15 cellular contexts compared by ENCODE assay signal in the genomic region with DNA sequence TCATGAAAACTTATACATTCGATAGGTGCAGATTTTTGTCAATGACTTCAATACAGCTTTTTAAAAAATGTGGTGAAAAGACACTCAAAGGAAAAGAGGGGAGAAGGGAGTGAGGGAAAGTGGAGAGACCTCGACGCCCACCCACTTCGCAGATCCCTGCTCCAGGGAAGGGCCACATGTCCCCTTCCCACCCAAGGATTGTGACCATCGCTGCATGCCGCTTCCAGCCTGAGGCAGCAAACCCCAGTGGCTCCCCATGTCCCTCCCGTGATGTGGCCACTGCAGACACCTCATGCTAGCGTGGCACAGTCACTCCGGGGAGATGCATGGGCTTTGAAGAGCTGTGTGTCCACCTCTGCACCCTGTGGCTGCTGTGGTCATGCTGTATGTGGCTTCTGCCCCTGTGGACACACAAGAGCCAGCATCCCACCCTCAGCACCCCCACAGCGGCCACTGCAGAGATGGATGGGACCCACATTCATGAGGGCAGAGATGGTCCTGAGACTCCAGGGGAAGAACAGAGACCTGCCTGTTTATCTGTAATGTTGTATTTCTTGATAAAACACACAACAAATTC.
DNase-seq lines count a peak whose midpoint lies in the region; ATAC-seq lines count a peak whose summit lies in the region.
"Had no signal": no experiment of that assay in that cellular context is flagged by ENCODE, and none has a peak within 500 bp of the region (broad histone marks: within the 10 kb centered on the region; RNA-seq: fewer than 3 reads in every experiment).

No MANE protein-coding gene starts in this region.

- no CpG with 5 or more reads among the region's 10 CpGs for WGBS in neuronal stem cell (ENCODE audit: extremely low coverage in 2 of 2, insufficient read length in 2 of 2, insufficient replicate concordance in 1 of 2), 2 donors

- H3K27me3 ChIP-seq in BLaER1 (no peaks in the 10 kb centered on the region), neuronal stem cell (ENCODE audit: control insufficient read depth in 3 of 3, insufficient read depth in 3 of 3, low read depth in 1 of 3, low read length in 3 of 3) (no peaks in the 10 kb centered on the region)

- peak; percentile 7 for DNase-seq in D341Med (ENCODE audit: low spot score)
- no peak for DNase-seq in neuronal stem cell (ENCODE audit: low spot score)
- DNase-seq in posterior vena cava (ENCODE audit: low spot score) = peak; percentile 75
- DNase-seq in cerebellar cortex (ENCODE audit: low spot score) = no peak
- DNase-seq: Calu3; CD4-positive, alpha-beta memory T cell; COR-L47; DMS153; DND-41; GM23248; H9 had no signal

- peak overlapping the region; percentile 86 for H3K4me2 ChIP-seq in BLaER1
- H3K4me2 ChIP-seq in neuronal stem cell (ENCODE audit: insufficient read depth, low read length, poor library complexity, severe bottlenecking) = no peak overlapping the region

- H3K4ac ChIP-seq in neuronal stem cell (ENCODE audit: low read length) = no peak overlapping the region

- no peak overlapping the region for H4K8ac ChIP-seq in neuronal stem cell (ENCODE audit: low read depth, low read length)

- peak overlapping the region; percentile 3 for H2AK5ac ChIP-seq in neuronal stem cell (ENCODE audit: low read depth, low read length)

- peak overlapping the region; percentile 58 for H3K18ac ChIP-seq in neuronal stem cell (ENCODE audit: low read length)

- no peaks in the 10 kb centered on the region for H3K79me1 ChIP-seq in neuronal stem cell (ENCODE audit: low read depth, low read length)

- H3K4me3 ChIP-seq in BLaER1 (no peak overlapping the region), neuronal stem cell (ENCODE audit: low read length in 2 of 2) (no peak overlapping the region)
- H3K4me3 ChIP-seq: GM23248 had no signal

- no peak overlapping the region for H2AFZ ChIP-seq in neuronal stem cell (ENCODE audit: low read length)
- H2AFZ ChIP-seq: GM23248 had no signal

- intact Hi-C loops in posterior vena cava (cut with DNase I) = no loop called here

- H3K27ac ChIP-seq in BLaER1 (peak overlapping the region; percentile 69; the same call in 1 of the 2 replicates), neuronal stem cell (replicated peaks; ENCODE audit: low read length) (no peak overlapping the region)
- H3K27ac ChIP-seq: GM23248 had no signal

- no peak overlapping the region for H3K9ac ChIP-seq in BLaER1
- H3K9ac ChIP-seq in neuronal stem cell (ENCODE audit: low read depth, low read length, poor library complexity) = no peak overlapping the region
- H3K9ac ChIP-seq: GM23248 had no signal

- H3K4me1 ChIP-seq in BLaER1 (peaks cover 73% of the 10 kb centered on the region), neuronal stem cell (ENCODE audit: control insufficient read depth in 2 of 2, insufficient read depth in 1 of 2, low read depth in 1 of 2, low read length in 2 of 2) (peaks cover 0 to 3% of the 10 kb centered on the region in 2 donors)

- no peak overlapping the region for H3K14ac ChIP-seq in neuronal stem cell (ENCODE audit: low read length)

- H3K23ac ChIP-seq in neuronal stem cell (ENCODE audit: low read depth, low read length, poor library complexity) = peak overlapping the region; percentile 37

- H2BK15ac ChIP-seq in neuronal stem cell (ENCODE audit: low read length) = no peak overlapping the region

- no peak overlapping the region for H4K91ac ChIP-seq in neuronal stem cell (ENCODE audit: low read depth, low read length, poor library complexity)

- no peaks in the 10 kb centered on the region for H4K20me1 ChIP-seq in BLaER1

- H3K36me3 ChIP-seq in BLaER1 (no peaks in the 10 kb centered on the region), neuronal stem cell (replicated peaks in 1 of 2; ENCODE audit: control insufficient read depth in 2 of 2, insufficient read depth in 2 of 2, low read length in 2 of 2) (no peaks in the 10 kb centered on the region)

- peak overlapping the region; percentile 28 for H2BK12ac ChIP-seq in neuronal stem cell (ENCODE audit: low read length)

- no peak overlapping the region for H2BK5ac ChIP-seq in neuronal stem cell (ENCODE audit: low read length)

- H3K9me3 ChIP-seq in BLaER1 (no peaks in the 10 kb centered on the region), neuronal stem cell (replicated peaks in 1 of 2; ENCODE audit: control insufficient read depth in 2 of 2, insufficient read depth in 1 of 2, low read depth in 1 of 2, low read length in 2 of 2) (no peaks in the 10 kb centered on the region)

- ATAC-seq in esophagus mucosa (no peak), GM21360 (IDR thresholded peaks at IDR 0.05; ENCODE audit: unreplicated experiment) (no peak)
- ATAC-seq: HCT116 had no signal

- H2BK120ac ChIP-seq in neuronal stem cell (ENCODE audit: low read depth, low read length) = no peak overlapping the region

Comparison
In these comparisons a context has a peak if more than half of its experiments do, and no peak if none do; other contexts are left out.
1. DNase-seq: peak in D341Med (single experiment) and posterior vena cava (single experiment); none in neuronal stem cell (single experiment) and cerebellar cortex (single experiment).